ENCODE assay signal across 8 cellular contexts in the genomic region with DNA sequence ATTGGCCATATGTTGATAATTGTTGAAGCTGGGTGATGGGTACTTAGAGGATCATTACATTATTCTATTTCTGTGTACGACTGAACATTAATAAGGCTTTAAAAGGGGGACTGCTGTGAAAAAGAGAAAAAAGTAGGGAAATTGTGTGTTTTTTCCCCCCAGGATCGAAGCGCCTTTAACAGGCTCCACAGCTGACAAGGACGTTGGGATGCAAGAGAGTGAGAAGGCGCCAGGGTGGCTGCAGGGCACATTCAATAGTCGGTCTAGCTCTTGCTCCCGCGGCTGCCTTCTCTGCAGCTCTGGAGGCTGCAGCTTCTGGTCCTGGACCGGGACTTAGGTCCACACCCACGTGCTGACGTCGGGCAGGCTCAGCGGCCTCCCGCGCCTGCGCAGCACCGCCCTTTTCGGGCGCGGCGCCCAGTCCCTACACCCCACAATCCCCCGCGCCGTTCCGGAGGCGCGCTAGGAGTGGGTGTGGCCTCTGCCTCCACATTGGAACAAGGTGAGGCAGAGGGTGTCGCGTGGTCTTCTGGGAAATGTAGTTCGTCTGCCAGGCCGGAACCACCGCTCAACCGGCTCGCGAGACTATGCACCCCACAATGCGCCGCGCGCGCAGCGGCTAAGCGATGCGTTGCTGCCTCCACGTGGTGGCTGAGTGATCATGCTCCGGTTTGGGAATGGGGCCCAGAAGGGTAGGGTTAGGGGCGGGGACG. TPM values are rescaled to one million over a fixed set of nuclear protein-coding genes. Genes with fewer than 3 reads are reported as not detected.
A peak's percentile ranks its signal among the peaks of the same experiment; 100 is the strongest.
DNase-seq lines count a peak whose midpoint lies in the region; ATAC-seq and TF ChIP-seq lines count a peak whose summit lies in the region.

No MANE protein-coding gene starts in this region.

- peak overlapping the region; percentile 29 for H3K27ac Mint-ChIP-seq in HFFc6
- peak overlapping the region; percentile 89 for H3K27ac Mint-ChIP-seq in activated naive CD4-positive, alpha-beta T cell treated with anti-CD3 and anti-CD28 coated beads, Interleukin-2, amount 50 U/mL, for 24 hours

- peaks cover 30% of the 10 kb centered on the region for H3K4me1 Mint-ChIP-seq in HFFc6 (ENCODE audit: low read depth)
- H3K4me1 Mint-ChIP-seq in activated naive CD4-positive, alpha-beta T cell treated with anti-CD3 and anti-CD28 coated beads, Interleukin-2, amount 50 U/mL, for 24 hours = peaks cover 38% of the 10 kb centered on the region

- TF ChIP-seq CTCF in GM10248 (IDR thresholded peaks at IDR 0.05; ENCODE audit: control extremely low read depth, extremely low read depth, low read depth, missing control alignments) (peak; percentile 100), HFFc6 (IDR thresholded peaks at IDR 0.05) (peak; percentile 87), omental fat pad (IDR thresholded peaks at IDR 0.05) (peak in 2 of 3 donors; percentile 88 to 95), thoracic aorta (IDR thresholded peaks at IDR 0.05) (peak; percentile 79)

- POLR2A ChIA-PET in GM10248 (lab: Yijun Ruan, JAX) = interaction anchor here (0.8 to 1.0 kb wide), 3 partner anchors 28 to 49 kb away, joined by 3 to 5 read pairs (median 5); no protein-coding TSS in a partner anchor

- no peaks in the 10 kb centered on the region for H3K36me3 Mint-ChIP-seq in HFFc6 (ENCODE audit: low read depth)
- H3K36me3 Mint-ChIP-seq in activated naive CD4-positive, alpha-beta T cell treated with anti-CD3 and anti-CD28 coated beads, Interleukin-2, amount 50 U/mL, for 24 hours = no peaks in the 10 kb centered on the region

- DNase-seq in GM10248 (ENCODE audit: extremely low spot score) (peak; percentile 99), HFFc6 (peak; percentile 99), NAMALWA (ENCODE audit: low spot score) (peak; percentile 100), SK-N-DZ (ENCODE audit: low spot score) (peak; percentile 99), glomerular endothelial cell (ENCODE audit: extremely low read depth, low read depth, low spot score) (peak; percentile 90), omental fat pad (ENCODE audit: low spot score) (peak; percentile 94), thoracic aorta (ENCODE audit: low spot score) (peak; percentile 93)

- no peaks in the 10 kb centered on the region for H3K9me3 ChIP-seq in thoracic aorta

- ATAC-seq in omental fat pad (ENCODE audit: low FRiP score) (peak; percentile 100), thoracic aorta (ENCODE audit: insufficient number of reproducible peaks, low FRiP score, low read depth) (peak; percentile 99)

- no peaks in the 10 kb centered on the region for H3K36me3 ChIP-seq in thoracic aorta

- peaks cover 5% of the 10 kb centered on the region; the same call in 1 of the 2 replicates for H3K27me3 Mint-ChIP-seq in HFFc6 (ENCODE audit: insufficient read depth)
- H3K27me3 Mint-ChIP-seq in activated naive CD4-positive, alpha-beta T cell treated with anti-CD3 and anti-CD28 coated beads, Interleukin-2, amount 50 U/mL, for 24 hours = no peaks in the 10 kb centered on the region

- no peaks in the 10 kb centered on the region for H3K9me3 Mint-ChIP-seq in HFFc6
- H3K9me3 Mint-ChIP-seq in activated naive CD4-positive, alpha-beta T cell treated with anti-CD3 and anti-CD28 coated beads, Interleukin-2, amount 50 U/mL, for 24 hours = no peaks in the 10 kb centered on the region

- H3K27me3 ChIP-seq in thoracic aorta (replicated peaks; ENCODE audit: insufficient read depth) = no peaks in the 10 kb centered on the region

- peak overlapping the region in 1 of 2 donors; percentile 49 for H3K27ac ChIP-seq in thoracic aorta

- peaks cover 8 to 14% of the 10 kb centered on the region in 2 donors for H3K4me1 ChIP-seq in thoracic aorta (ENCODE audit: control insufficient read depth in 1 of 2, low read depth in 2 of 2)

- H3K4me3 ChIP-seq in thoracic aorta = peak overlapping the region; percentile 65

- CTCF ChIA-PET in GM10248 (lab: Yijun Ruan, JAX) = interaction anchor here (0.6 to 4.9 kb wide), 39 partner anchors 9 to 383 kb away, joined by 3 to 82 read pairs (median 4); partner anchors contain the start of genes APLP1, IGFLR1, KIRREL2 and LIN37

- H3K4me3 Mint-ChIP-seq in HFFc6 = peak overlapping the region; percentile 82
- peak overlapping the region; percentile 89 for H3K4me3 Mint-ChIP-seq in activated naive CD4-positive, alpha-beta T cell treated with anti-CD3 and anti-CD28 coated beads, Interleukin-2, amount 50 U/mL, for 24 hours

RNA-seq across cellular contexts. Expression of gene LRFN3, which starts 4.9 kb away (rescaled TPM):
- total RNA-seq in HFFc6 (2021; fragmentation: NEBNext Ultra II Directional; extraction: Animal tissue kit (Norgen Biotek cat#: 25700)) = 10 to 100 TPM; 15.3 to 21.0 (median 19.1) TPM
- 3.2 and 3.9 TPM in 2 replicates for polyA plus RNA-seq in SK-N-DZ (2014; cell fraction: cytosol; rRNA removed)
- 2.3 and 3.3 TPM in 2 replicates for polyA plus RNA-seq in SK-N-DZ (2014; cell fraction: nucleus; rRNA removed)
- total RNA-seq in glomerular endothelial cell (13.3 and 24.3 TPM in 2 replicates), omental fat pad (1 to 10 TPM; 3.2 to 8.7 (median 5.3) TPM), thoracic aorta (10 to 100 TPM; 14.3 to 26.7 TPM)

RNA-seq across cellular contexts. Expression of gene TYROBP, which starts 23.2 kb away (rescaled TPM):
- total RNA-seq in HFFc6 (2021; fragmentation: NEBNext Ultra II Directional; extraction: Animal tissue kit (Norgen Biotek cat#: 25700)) = not detected
- polyA plus RNA-seq in SK-N-DZ (2014; cell fraction: cytosol; rRNA removed) = 0.57 TPM in 1 of 2 replicates, not detected in the other
- 1.5 TPM in 1 of 2 replicates, not detected in the other for polyA plus RNA-seq in SK-N-DZ (2014; cell fraction: nucleus; rRNA removed)
- total RNA-seq in glomerular endothelial cell = not detected in 2 replicates
- 100 to 1,000 TPM; 171 to 490 (median 280) TPM for total RNA-seq in omental fat pad
- total RNA-seq in thoracic aorta = 100 to 1,000 TPM; 155 to 247 TPM

RNA-seq across cellular contexts. Expression of gene HCST, which starts 29.0 kb away (rescaled TPM):
- 1 to 10 TPM in 5 of 6 experiments, under 1 TPM in 1; 0.96 to 4.1 (median 1.2) TPM for total RNA-seq in HFFc6 (2021; fragmentation: NEBNext Ultra II Directional; extraction: Animal tissue kit (Norgen Biotek cat#: 25700))
- polyA plus RNA-seq in SK-N-DZ (2014; cell fraction: cytosol; rRNA removed) = not detected in 2 replicates
- not detected in 2 replicates for polyA plus RNA-seq in SK-N-DZ (2014; cell fraction: nucleus; rRNA removed)
- total RNA-seq in glomerular endothelial cell (not detected in 2 replicates), omental fat pad (10 to 100 TPM in 2 of 4 donors, 1 to 10 TPM in 2; 7.6 to 57.0 (median 13.3) TPM), thoracic aorta (10 to 100 TPM in 1 of 2 donors, 1 to 10 TPM in 1; 4.5 to 13.2 TPM)

RNA-seq across cellular contexts. Expression of gene NFKBID, which starts 31.0 kb away (rescaled TPM):
- total RNA-seq in HFFc6 (2021; fragmentation: NEBNext Ultra II Directional; extraction: Animal tissue kit (Norgen Biotek cat#: 25700)) = 1 to 10 TPM; 3.9 to 7.2 (median 5.3) TPM
- 1.8 and 2.4 TPM in 2 replicates for polyA plus RNA-seq in SK-N-DZ (2014; cell fraction: cytosol; rRNA removed)
- polyA plus RNA-seq in SK-N-DZ (2014; cell fraction: nucleus; rRNA removed) = 13.3 and 33.4 TPM in 2 replicates
- total RNA-seq in glomerular endothelial cell (2.7 and 3.6 TPM in 2 replicates), omental fat pad (10 to 100 TPM in 3 of 4 donors, 1 to 10 TPM in 1; 7.4 to 52.7 (median 15.5) TPM), thoracic aorta (10 to 100 TPM in 1 of 2 donors, 1 to 10 TPM in 1; 5.4 to 32.6 TPM)

Comparison
In these comparisons a context has a peak if more than half of its experiments do, and no peak if none do; other contexts are left out.
1. RNA of gene TYROBP, which starts 23.2 kb away (total RNA-seq): 171 to 490 TPM in omental fat pad and 155 to 247 TPM in thoracic aorta; not detected in HFFc6 and not detected in glomerular endothelial cell; every median in the first group is over 100 times any median in the second.
2. Peak in every context shown above with its lines, with median percentiles within 50 percentile points of each other: DNase-seq and CTCF ChIP-seq.